26 cellular contexts compared by ENCODE assay signal in the genomic region with DNA sequence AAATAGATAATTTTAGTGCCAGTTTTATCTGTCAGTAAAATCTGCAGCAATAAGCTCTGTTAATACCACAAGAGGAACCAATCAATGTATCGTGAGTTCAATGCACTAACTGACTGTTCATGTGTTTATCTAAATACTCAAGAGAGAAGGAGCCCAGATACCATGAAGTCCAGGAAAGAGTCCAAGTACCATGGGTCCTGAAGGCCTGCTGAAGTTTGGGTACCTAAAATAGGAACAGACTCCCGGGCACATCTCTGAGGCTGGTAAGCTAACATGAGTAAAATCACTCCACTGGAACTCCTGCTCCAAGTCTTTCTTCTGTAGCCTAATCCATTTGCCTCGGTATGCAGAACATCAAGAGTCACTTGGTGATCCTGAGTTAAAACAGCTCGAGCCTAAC.
"Had no signal": no experiment of that assay in that cellular context is flagged by ENCODE, and none has a peak within 500 bp of the region (broad histone marks: within the 10 kb centered on the region; RNA-seq: fewer than 3 reads in every experiment).

No MANE protein-coding gene starts in this region.

- H3K4me3 ChIP-seq: coronary artery, lung, mucosa of descending colon, pancreas, sigmoid colon, suprapubic skin had no signal

- H3K27ac Mint-ChIP-seq: immature natural killer cell; mesothelial cell of epicardium; natural killer cell treated with Interleukin-12 subunit alpha and Interleukin-12 subunit beta and Interleukin-15 and Interleukin-18, amount 100 ng/mL, for 72 hours; progenitor cell of endocrine pancreas; stimulated activated naive CD8-positive, alpha-beta T cell treated with anti-CD3 and anti-CD28 coated beads, Interleukin-15, amount 100 ng/mL, for 72 hours had no signal

- H3K4me1 Mint-ChIP-seq: immature natural killer cell; neural crest cell; stimulated activated naive CD8-positive, alpha-beta T cell treated with anti-CD3 and anti-CD28 coated beads, Interleukin-15, amount 100 ng/mL, for 72 hours had no signal

- H3K4me1 ChIP-seq: suprapubic skin had no signal

- ATAC-seq: left colon; mucosa of descending colon; natural killer cell treated with Interleukin-12 subunit alpha and Interleukin-12 subunit beta and Interleukin-15 and Interleukin-18, amount 100 ng/mL, for 72 hours; pancreas; right cardiac atrium; stimulated activated naive CD8-positive, alpha-beta T cell treated with anti-CD3 and anti-CD28 coated beads, Interleukin-15, amount 100 ng/mL, for 72 hours had no signal

- H3K27me3 ChIP-seq: neutrophil, pancreas, sigmoid colon, suprapubic skin had no signal

- H3K27me3 Mint-ChIP-seq: naive B cell; natural killer cell treated with Interleukin-12 subunit alpha and Interleukin-12 subunit beta and Interleukin-15 and Interleukin-18, amount 100 ng/mL, for 72 hours; progenitor cell of endocrine pancreas; stimulated activated naive CD8-positive, alpha-beta T cell treated with anti-CD3 and anti-CD28 coated beads, Interleukin-15, amount 100 ng/mL, for 72 hours had no signal

- FAIRE-seq: endothelial cell of umbilical vein, frontal cortex, pancreas had no signal

- H3K36me3 ChIP-seq: neutrophil, pancreas, sigmoid colon, suprapubic skin had no signal

- H3K4me3 Mint-ChIP-seq: immature natural killer cell; mesothelial cell of epicardium; natural killer cell treated with Interleukin-12 subunit alpha and Interleukin-12 subunit beta and Interleukin-15 and Interleukin-18, amount 100 ng/mL, for 72 hours; neural crest cell; stimulated activated naive CD8-positive, alpha-beta T cell treated with anti-CD3 and anti-CD28 coated beads, Interleukin-15, amount 100 ng/mL, for 72 hours had no signal

- H3K9me3 ChIP-seq: mucosa of descending colon, neutrophil, pancreas, sigmoid colon had no signal

- DNase-seq: dermis blood vessel endothelial cell; effector memory CD4-positive, alpha-beta T cell; hypothalamus; immature natural killer cell; islet precursor cell; kidney glomerular epithelial cell; left colon; mesenchymal stem cell; mucosa of descending colon; naive B cell; pancreas; right cardiac atrium; sigmoid colon; stimulated activated naive CD4-positive, alpha-beta T cell; stimulated activated naive CD8-positive, alpha-beta T cell treated with anti-CD3 and anti-CD28 coated beads, Interleukin-15, amount 100 ng/mL, for 72 hours; trophoblast cell had no signal

- H3K27ac ChIP-seq: neutrophil, pancreas, sigmoid colon, suprapubic skin had no signal
